In the genomic region with DNA sequence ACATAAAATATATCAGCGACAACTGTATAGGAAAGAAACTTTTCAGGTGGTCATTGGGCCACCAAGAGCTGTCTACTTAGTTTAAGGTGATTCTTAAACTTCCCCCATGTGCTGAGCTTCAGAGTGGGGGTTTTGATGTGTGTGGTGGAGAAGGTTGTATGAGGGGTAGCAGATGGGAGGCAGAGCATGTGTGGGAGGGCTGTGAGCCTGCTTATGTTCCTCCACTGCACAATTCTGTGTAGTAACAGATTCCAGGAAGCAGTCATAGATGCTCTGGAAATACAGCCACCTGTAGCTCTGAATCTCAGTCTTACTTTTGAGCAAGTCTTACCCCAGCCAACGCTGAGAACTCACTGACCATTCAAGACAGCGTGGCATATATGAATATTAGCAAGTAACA, we compare ENCODE assay signal across 31 cellular contexts.
"Had no signal": no experiment of that assay in that cellular context is flagged by ENCODE, and none has a peak within 500 bp of the region (broad histone marks: within the 10 kb centered on the region; RNA-seq: fewer than 3 reads in every experiment).

No MANE protein-coding gene starts in this region.

- H3K27me3 ChIP-seq: adrenal gland, body of pancreas, Peyer's patch, SJSA1 had no signal

- H3K4me1 ChIP-seq: body of pancreas had no signal

- ATAC-seq: activated naive CD4-positive, alpha-beta T cell treated with anti-CD3 and anti-CD28 coated beads, Interleukin-2, amount 50 U/mL, for 72 hours; body of pancreas; PC-3 had no signal

- H3K27ac Mint-ChIP-seq: activated B cell treated with CpG ODN at 0.5 μM for 24 hours; activated CD4-positive, alpha-beta memory T cell treated with anti-CD3 and anti-CD28 coated beads for 36 hours; activated naive CD4-positive, alpha-beta T cell treated with anti-CD3 and anti-CD28 coated beads for 36 hours; activated naive CD4-positive, alpha-beta T cell treated with anti-CD3 and anti-CD28 coated beads, Interleukin-2, amount 50 U/mL, for 72 hours; activated T-cell treated with anti-CD3 and anti-CD28 coated beads, Interleukin-2, amount 50 U/mL, for 24 hours; T-helper 1 cell treated with Interleukin-12 subunit alpha and Interleukin-12 subunit beta and Interleukin-4 antibody, amounts not matched to agents 30 μg/mL and 1 μg/mL, for 36 hours; T-helper 2 cell treated with Interferon-gamma antibody and Interleukin-4, amounts not matched to agents 5 μg/mL and 100 μg/mL, for 36 hours had no signal

- H3K4me1 Mint-ChIP-seq: activated B cell treated with CpG ODN at 0.5 μM for 24 hours had no signal

- H3K27ac ChIP-seq: adrenal gland, body of pancreas, KMS-11, Peyer's patch, SJSA1 had no signal

- H3K9ac ChIP-seq: KMS-11, SK-N-SH had no signal

- H3K9me3 ChIP-seq: adrenal gland, body of pancreas, Peyer's patch, SJSA1, SK-N-SH had no signal

- H3K27me3 Mint-ChIP-seq: activated T-cell treated with anti-CD3 and anti-CD28 coated beads, Interleukin-2, amount 50 U/mL, for 24 hours had no signal

- H3K9me3 Mint-ChIP-seq: activated B cell treated with CpG ODN at 0.5 μM for 24 hours; activated CD4-positive, alpha-beta memory T cell treated with anti-CD3 and anti-CD28 coated beads for 36 hours; activated naive CD4-positive, alpha-beta T cell treated with anti-CD3 and anti-CD28 coated beads for 36 hours; activated naive CD4-positive, alpha-beta T cell treated with anti-CD3 and anti-CD28 coated beads, Interleukin-2, amount 50 U/mL, for 72 hours; activated T-cell treated with anti-CD3 and anti-CD28 coated beads, Interleukin-2, amount 50 U/mL, for 24 hours; T-helper 1 cell treated with Interleukin-12 subunit alpha and Interleukin-12 subunit beta and Interleukin-4 antibody, amounts not matched to agents 30 μg/mL and 1 μg/mL, for 36 hours; T-helper 2 cell treated with Interferon-gamma antibody and Interleukin-4, amounts not matched to agents 5 μg/mL and 100 μg/mL, for 36 hours had no signal

- H3K4me3 ChIP-seq: adrenal gland, body of pancreas, Peyer's patch, SJSA1 had no signal

- DNase-seq: activated B cell treated with CpG ODN at 0.5 μM for 24 hours; activated CD4-positive, alpha-beta memory T cell treated with anti-CD3 and anti-CD28 coated beads for 36 hours; activated CD4-positive, alpha-beta T cell treated with anti-CD3 and anti-CD28 coated beads for 4 hours; activated CD4-positive, alpha-beta T cell treated with anti-CD3 and anti-CD28 coated beads, Interleukin-2, amount 50 U/mL, for 1 hour; activated CD4-positive, CD25-positive, alpha-beta regulatory T cell treated with anti-CD3 and anti-CD28 coated beads, Interleukin-2, amount 50 U/mL, for 72 hours; activated gamma-delta T cell treated with Interleukin-2 at 50 U/mL for 16 hours; activated naive CD4-positive, alpha-beta T cell treated with anti-CD3 and anti-CD28 coated beads for 36 hours; activated T-cell treated with anti-CD3 and anti-CD28 coated beads, Interleukin-2, amount 50 U/mL, for 24 hours; adrenal gland; body of pancreas; caudate nucleus; cerebellar nuclear complex; NCI-H1105; NCI-H1436; NCI-H1694; NCI-H1930; NCI-H2081 treated with DMSO at 0.1 percent for 48 hours; NCI-H510A; NCI-H526; NCI-H748 treated with DMSO at 0.1 percent for 48 hours; NK-92 treated with Interleukin-12 subunit alpha and Interleukin-12 subunit beta, amount 100 ng/mL, for 24 hours; PC-3; Peyer's patch; RPMI8226; SHP77 treated with DMSO at 0.1 percent for 48 hours; SK-N-SH had no signal

- H3K36me3 ChIP-seq: adrenal gland, Peyer's patch, SJSA1 had no signal

- H3K36me3 Mint-ChIP-seq: activated CD4-positive, alpha-beta memory T cell treated with anti-CD3 and anti-CD28 coated beads for 36 hours; activated naive CD4-positive, alpha-beta T cell treated with anti-CD3 and anti-CD28 coated beads, Interleukin-2, amount 50 U/mL, for 72 hours had no signal

- H3K4me3 Mint-ChIP-seq: activated B cell treated with CpG ODN at 0.5 μM for 24 hours; activated CD4-positive, alpha-beta memory T cell treated with anti-CD3 and anti-CD28 coated beads for 36 hours; activated naive CD4-positive, alpha-beta T cell treated with anti-CD3 and anti-CD28 coated beads for 36 hours; activated T-cell treated with anti-CD3 and anti-CD28 coated beads, Interleukin-2, amount 50 U/mL, for 24 hours; T-helper 1 cell treated with Interleukin-12 subunit alpha and Interleukin-12 subunit beta and Interleukin-4 antibody, amounts not matched to agents 30 μg/mL and 1 μg/mL, for 36 hours; T-helper 2 cell treated with Interferon-gamma antibody and Interleukin-4, amounts not matched to agents 5 μg/mL and 100 μg/mL, for 36 hours had no signal
